Comparison of ENCODE assay signal across 17 cellular contexts in genomic region chr6:143149771-143150170, GRCh38.
"Had no signal": no experiment of that assay in that cellular context is flagged by ENCODE, and none has a peak within 500 bp of the region (broad histone marks: within the 10 kb centered on the region; RNA-seq: fewer than 3 reads in every experiment).

No MANE protein-coding gene starts in this region.

- H3K4me1 ChIP-seq: breast epithelium, left lung, right atrium auricular region had no signal

- H3K36me3 ChIP-seq: breast epithelium, left lung, right atrium auricular region had no signal

- H3K9me3 ChIP-seq: breast epithelium, left lung, mucosa of descending colon, right atrium auricular region had no signal

- H3K4me3 ChIP-seq: breast epithelium, left lung, mucosa of descending colon, right atrium auricular region, skin epidermis had no signal

- DNase-seq: activated CD4-positive, alpha-beta T cell treated with anti-CD3 and anti-CD28 coated beads, Interleukin-2, amount 50 U/mL, for 1 hour; activated naive CD4-positive, alpha-beta T cell treated with Interleukin-2 at 50 U/mL for 16 hours; aorta; hypothalamus; kidney; left lung; mammary epithelial cell; mucosa of descending colon; natural killer cell; stimulated activated CD4-positive, alpha-beta T cell treated with anti-CD3 and anti-CD28 coated beads, Interleukin-15, amount 100 ng/mL, for 24 hours; stimulated activated CD4-positive, alpha-beta T cell treated with anti-CD3 and anti-CD28 coated beads, Interleukin-4, amount 100 ng/mL, for 1 hour; stimulated activated naive CD4-positive, alpha-beta T cell treated with Interleukin-2 at 50 U/mL for 16 hours; substantia nigra; trophoblast cell had no signal

- H3K27me3 ChIP-seq: breast epithelium, left lung, right atrium auricular region had no signal

- H3K27ac ChIP-seq: breast epithelium, left lung, right atrium auricular region, skin epidermis had no signal
